8 cellular contexts compared by ENCODE assay signal in the genomic region with DNA sequence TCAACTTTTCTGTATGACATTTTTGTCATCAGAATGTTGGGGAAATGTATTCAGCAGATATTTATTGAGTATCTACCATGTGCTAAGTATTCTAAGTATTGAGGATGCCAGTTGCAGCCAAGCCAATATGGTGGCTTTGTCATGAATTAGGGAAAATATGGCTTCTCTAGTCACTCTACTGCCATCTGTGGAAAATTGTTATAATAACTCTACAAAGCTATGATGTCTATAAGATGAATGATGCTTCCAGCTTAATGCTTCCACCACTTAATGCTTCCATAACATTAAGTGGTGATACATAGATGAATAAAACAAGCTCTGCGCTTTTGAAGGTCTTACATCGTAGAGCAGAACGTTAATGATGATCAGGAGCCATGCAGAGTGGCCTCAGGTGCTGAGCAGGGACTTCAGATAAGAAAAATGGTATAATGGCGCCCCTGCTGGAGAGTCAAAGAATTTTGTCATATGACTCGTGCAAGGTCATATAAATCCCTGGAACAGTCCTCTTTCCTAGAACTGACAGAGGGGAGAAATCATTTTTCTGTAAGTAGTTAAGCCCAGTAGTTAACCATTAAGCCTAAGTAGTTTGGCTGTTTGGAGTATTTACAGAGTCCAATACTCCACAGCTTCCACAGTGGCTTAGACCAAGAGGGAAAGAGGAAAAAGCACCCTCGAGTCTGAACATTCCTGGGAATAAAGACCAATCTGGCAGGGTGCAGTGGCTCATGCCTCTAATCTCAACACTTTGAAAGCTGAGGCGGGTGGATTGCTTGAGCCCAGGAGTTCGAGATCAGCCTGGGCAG. TPM values are rescaled to one million over a fixed set of nuclear protein-coding genes. Genes with fewer than 3 reads are reported as not detected.
DNase-seq lines count a peak whose midpoint lies in the region; ATAC-seq and TF ChIP-seq lines count a peak whose summit lies in the region.

No MANE protein-coding gene starts in this region.

- ATAC-seq in HG03342 (IDR thresholded peaks at IDR 0.05; ENCODE audit: unreplicated experiment) (no peak), GM18505 (IDR thresholded peaks at IDR 0.05; ENCODE audit: unreplicated experiment) (no peak)

- intact Hi-C loops in activated naive CD4-positive, alpha-beta T cell treated with anti-CD3 and anti-CD28 coated beads for 36 hours (cut with micrococcal nuclease), result loop anchor here (1.0 to 5.0 kb wide), 5 partner anchors 37 to 232 kb away; partner anchors contain the start of genes BLMH and SLC6A4

- peak; percentile 45 for TF ChIP-seq CTCF in LNCaP clone FGC (IDR thresholded peaks at IDR 0.05; ENCODE audit: control insufficient read depth, extremely low read depth, insufficient read depth)

- no peak overlapping the region for H3K4me3 Mint-ChIP-seq in activated naive CD4-positive, alpha-beta T cell treated with anti-CD3 and anti-CD28 coated beads for 36 hours

- no peak overlapping the region for H3K4me3 ChIP-seq in LNCaP clone FGC (ENCODE audit: low read depth, low read length)

- no peaks in the 10 kb centered on the region for H3K36me3 Mint-ChIP-seq in activated naive CD4-positive, alpha-beta T cell treated with anti-CD3 and anti-CD28 coated beads for 36 hours (ENCODE audit: low read depth)

- CTCF ChIA-PET in activated naive CD4-positive, alpha-beta T cell treated with anti-CD3 and anti-CD28 coated beads for 36 hours (lab: Charles Lee), result interaction anchor here (0.6 to 9.6 kb wide), 54 partner anchors 8 to 1690 kb away, joined by 3 to 182 read pairs (median 4); partner anchors contain the start of genes BLMH and GOSR1

- no peaks in the 10 kb centered on the region for H3K9me3 Mint-ChIP-seq in activated naive CD4-positive, alpha-beta T cell treated with anti-CD3 and anti-CD28 coated beads for 36 hours

- no peak overlapping the region for H3K27ac Mint-ChIP-seq in activated naive CD4-positive, alpha-beta T cell treated with anti-CD3 and anti-CD28 coated beads for 36 hours

- TF ChIP-seq POLR2A in GM18505 (IDR thresholded peaks at IDR 0.05; ENCODE audit: borderline replicate concordance, extremely low read depth, insufficient read depth, insufficient read length), result no peak

- H3K27me3 Mint-ChIP-seq in activated naive CD4-positive, alpha-beta T cell treated with anti-CD3 and anti-CD28 coated beads for 36 hours (ENCODE audit: low read depth), result no peaks in the 10 kb centered on the region

- peak; percentile 67 for DNase-seq in EH (ENCODE audit: low read depth)
- no peak for DNase-seq in LNCaP clone FGC (ENCODE audit: low read depth)
- peak; percentile 71 for DNase-seq in SHP77 treated with DMSO at 0.1 percent for 48 hours (lab: John Stamatoyannopoulos, UW)
- peak; percentile 78 for DNase-seq in activated naive CD4-positive, alpha-beta T cell treated with anti-CD3 and anti-CD28 coated beads for 36 hours
- peak; percentile 60 for DNase-seq in iPS-NIHi11 (ENCODE audit: low spot score)
- DNase-seq in stimulated activated CD8-positive, alpha-beta memory T cell treated with anti-CD3 and anti-CD28 coated beads, Interleukin-15, amount 100 ng/mL, for 1 hour (ENCODE audit: low read depth), result peak; percentile 38

- H3K4me1 Mint-ChIP-seq in activated naive CD4-positive, alpha-beta T cell treated with anti-CD3 and anti-CD28 coated beads for 36 hours (ENCODE audit: low read depth), result peaks cover 37% of the 10 kb centered on the region

RNA-seq across cellular contexts. Expression of gene TMIGD1, which starts 2.7 kb away (rescaled TPM):
- not detected for total RNA-seq in activated naive CD4-positive, alpha-beta T cell treated with anti-CD3 and anti-CD28 coated beads for 36 hours

RNA-seq across cellular contexts. Expression of gene CPD, which starts 42.2 kb away (rescaled TPM):
- 10 to 100 TPM; 37.9 to 43.8 TPM for total RNA-seq in activated naive CD4-positive, alpha-beta T cell treated with anti-CD3 and anti-CD28 coated beads for 36 hours

RNA-seq across cellular contexts. Expression of gene BLMH, which starts 44.8 kb away (rescaled TPM):
- total RNA-seq in activated naive CD4-positive, alpha-beta T cell treated with anti-CD3 and anti-CD28 coated beads for 36 hours, result 10 to 100 TPM; 60.9 to 61.5 TPM
